Comparison of ENCODE assay signal across 27 cellular contexts in the genomic region with DNA sequence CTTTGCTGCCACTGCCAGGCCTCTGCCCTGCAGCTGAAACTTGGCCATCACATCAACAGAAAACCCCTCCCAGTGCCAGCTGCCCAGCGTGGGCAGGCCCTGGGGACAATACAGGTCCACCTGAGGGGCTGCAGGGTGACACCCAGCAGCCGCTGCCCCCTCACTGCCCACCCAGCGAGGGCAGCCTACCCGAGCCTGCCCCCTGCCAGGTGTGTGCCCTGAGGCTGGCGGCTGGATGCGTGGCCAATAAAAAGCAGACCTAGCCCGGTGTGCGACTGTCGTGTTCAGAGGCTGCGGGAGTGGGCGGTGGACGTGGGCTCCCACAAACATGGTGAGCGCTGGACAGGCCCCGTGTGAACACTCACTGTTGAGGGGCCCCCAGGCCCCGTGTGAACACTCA.
"Had no signal": no experiment of that assay in that cellular context is flagged by ENCODE, and none has a peak within 500 bp of the region (broad histone marks: within the 10 kb centered on the region; RNA-seq: fewer than 3 reads in every experiment).

No MANE protein-coding gene starts in this region.

- H3K9me3 ChIP-seq: adrenal gland had no signal

- H3K27me3 ChIP-seq: adrenal gland, brain microvascular endothelial cell had no signal

- H3K27ac ChIP-seq: adrenal gland, brain microvascular endothelial cell had no signal

- ATAC-seq: activated naive CD4-positive, alpha-beta T cell treated with anti-CD3 and anti-CD28 coated beads, Interleukin-2, amount 50 U/mL, for 72 hours; activated T-cell treated with anti-CD3 and anti-CD28 coated beads, Interleukin-2, amount 50 U/mL, for 4 hours; Panc1; WTC11 had no signal

- H3K4me3 ChIP-seq: adrenal gland had no signal

- DNase-seq: activated CD4-positive, alpha-beta memory T cell treated with anti-CD3 and anti-CD28 coated beads for 36 hours; activated CD4-positive, alpha-beta T cell treated with anti-CD3 and anti-CD28 coated beads for 4 hours; activated CD4-positive, alpha-beta T cell treated with anti-CD3 and anti-CD28 coated beads, Interleukin-2, amount 50 U/mL, for 1 hour; activated CD4-positive, CD25-positive, alpha-beta regulatory T cell treated with anti-CD3 and anti-CD28 coated beads, Interleukin-2, amount 50 U/mL, for 72 hours; activated CD8-positive, alpha-beta memory T cell treated with anti-CD3 and anti-CD28 coated beads, Interleukin-2, amount 50 U/mL, for 4 hours; activated gamma-delta T cell treated with Interleukin-2 at 50 U/mL for 16 hours; activated naive CD4-positive, alpha-beta T cell treated with anti-CD3 and anti-CD28 coated beads for 36 hours; activated T-cell treated with anti-CD3 and anti-CD28 coated beads for 4 hours; activated T-cell treated with anti-CD3 and anti-CD28 coated beads, Interleukin-2, amount 50 U/mL, for 4 hours; adrenal gland; brain microvascular endothelial cell; central memory CD4-positive, alpha-beta T cell; Karpas-422; KBM-7; NCI-H1105; NCI-H1417 treated with DMSO at 0.1 percent for 48 hours; NCI-H187 treated with DMSO at 0.1 percent for 48 hours; NCI-H2081 treated with DMSO at 0.1 percent for 48 hours; NCI-H226; NCI-H524 treated with DMSO at 0.1 percent for 48 hours; SW 1271; T-helper 1 cell; T-helper 2 cell; T1000 had no signal
